8 cellular contexts compared by ENCODE assay signal in genomic region chr5:157464518-157465171, GRCh38. TPM values are rescaled to one million over a fixed set of nuclear protein-coding genes. Genes with fewer than 3 reads are reported as not detected.
DNase-seq lines count a peak whose midpoint lies in the region; ATAC-seq and TF ChIP-seq lines count a peak whose summit lies in the region.

No MANE protein-coding gene starts in this region.

- TF ChIP-seq RAD21 in SK-N-SH (IDR thresholded peaks at IDR 0.05; ENCODE audit: low read length): no peak

- DNase-seq in activated gamma-delta T cell treated with Interleukin-2 at 50 U/mL for 16 hours (peak; percentile 45), activated gamma-delta T cell (lab: John Stamatoyannopoulos, UW) (no peak), SK-N-SH (no peak), mammary epithelial cell (peak; percentile 96), uterus (peak; percentile 73 to 88), NCI-H2081 treated with DMSO at 0.1 percent for 48 hours (lab: John Stamatoyannopoulos, UW) (no peak)
- DNase-seq in natural killer cell treated with Interleukin-12 subunit alpha and Interleukin-12 subunit beta and Interleukin-15 and Interleukin-18, amount 100 ng/mL, for 72 hours (ENCODE audit: low spot score): peak; percentile 77

- no peaks in the 10 kb centered on the region for H3K36me3 Mint-ChIP-seq in natural killer cell treated with Interleukin-12 subunit alpha and Interleukin-12 subunit beta and Interleukin-15 and Interleukin-18, amount 100 ng/mL, for 72 hours

- peak; percentile 94 for ATAC-seq in HG03039 (IDR thresholded peaks at IDR 0.05; ENCODE audit: unreplicated experiment)
- ATAC-seq in natural killer cell treated with Interleukin-12 subunit alpha and Interleukin-12 subunit beta and Interleukin-15 and Interleukin-18, amount 100 ng/mL, for 72 hours: peak; percentile 89 to 91

- H2AFZ ChIP-seq in SK-N-SH (ENCODE audit: low read depth) (0 out of 2 replicates have a peak overlapping the region, but pooled peaks have one; percentile 26), mammary epithelial cell (ENCODE audit: low read depth, low read length) (peak overlapping the region; percentile 61)

- H3K4me2 ChIP-seq in SK-N-SH (peak overlapping the region; percentile 17; the same call in 1 of the 2 replicates), mammary epithelial cell (ENCODE audit: insufficient read depth, low read depth, low read length) (peak overlapping the region; percentile 70)

- peak overlapping the region; percentile 63 to 86 for H3K27ac Mint-ChIP-seq in natural killer cell treated with Interleukin-12 subunit alpha and Interleukin-12 subunit beta and Interleukin-15 and Interleukin-18, amount 100 ng/mL, for 72 hours

- H3K9me2 ChIP-seq in SK-N-SH: no peaks in the 10 kb centered on the region

- H3K36me3 ChIP-seq in SK-N-SH (replicated peaks in 1 of 2; ENCODE audit: control insufficient read depth in 1 of 2, insufficient read depth in 2 of 2, low read length in 1 of 2) (no peaks in the 10 kb centered on the region), mammary epithelial cell (ENCODE audit: insufficient read depth, low read length) (no peaks in the 10 kb centered on the region), uterus (no peaks in the 10 kb centered on the region)

- H4K20me1 ChIP-seq in SK-N-SH (ENCODE audit: insufficient read depth) (no peaks in the 10 kb centered on the region), mammary epithelial cell (ENCODE audit: insufficient read depth, low read length) (no peaks in the 10 kb centered on the region)

- intact Hi-C loops in mammary epithelial cell (cut with micrococcal nuclease): loop anchor here (2.0 to 5.0 kb wide), 2 partner anchors 74 to 197 kb away; partner anchors contain the start of gene CYFIP2
- intact Hi-C loops in uterus (cut with DNase I; ENCODE audit: low total_unique reads): no loop called here

- H3K27me3 ChIP-seq in SK-N-SH (ENCODE audit: insufficient read depth) (no peaks in the 10 kb centered on the region), mammary epithelial cell (ENCODE audit: insufficient read depth, low read length) (no peaks in the 10 kb centered on the region), uterus (no peaks in the 10 kb centered on the region)

- BruUV-seq in mammary epithelial cell (replicated peaks; lab: Mats Ljungman, UMichigan): no TSS peak

- POLR2A ChIA-PET in SK-N-SH (lab: Yijun Ruan, JAX): no interaction called here

- peaks cover 13% of the 10 kb centered on the region for H3K79me2 ChIP-seq in SK-N-SH (ENCODE audit: insufficient read depth)
- no peaks in the 10 kb centered on the region for H3K79me2 ChIP-seq in mammary epithelial cell (ENCODE audit: insufficient read depth, low read length)

- no peaks in the 10 kb centered on the region for H3K9me3 Mint-ChIP-seq in natural killer cell treated with Interleukin-12 subunit alpha and Interleukin-12 subunit beta and Interleukin-15 and Interleukin-18, amount 100 ng/mL, for 72 hours

- peak overlapping the region; percentile 68 for H3K4me3 Mint-ChIP-seq in natural killer cell treated with Interleukin-12 subunit alpha and Interleukin-12 subunit beta and Interleukin-15 and Interleukin-18, amount 100 ng/mL, for 72 hours

- 0 out of 4 replicates have a peak, but pooled peaks of 1 of the 2 experiments have one; percentile 23 for TF ChIP-seq EP300 in SK-N-SH (IDR thresholded peaks at IDR 0.05; ENCODE audit: borderline replicate concordance in 1 of 2, low read depth in 1 of 2, low read length in 1 of 2)

- H3K9ac ChIP-seq in SK-N-SH (peak overlapping the region; percentile 36; the same call in 1 of the 2 replicates), mammary epithelial cell (ENCODE audit: insufficient read depth, low read length) (peak overlapping the region; percentile 33)

- H3K9me3 ChIP-seq in SK-N-SH: no peaks in the 10 kb centered on the region
- H3K9me3 ChIP-seq in mammary epithelial cell (replicated peaks; ENCODE audit: insufficient read depth, low read length): no peaks in the 10 kb centered on the region
- no peaks in the 10 kb centered on the region for H3K9me3 ChIP-seq in uterus

- dilution Hi-C loops in mammary epithelial cell (cut with HindIII; ENCODE audit: low sequenced_read_pairs): no loop called here

- TF ChIP-seq CTCF in SK-N-SH (IDR thresholded peaks at IDR 0.05) (no peak), mammary epithelial cell (conservative IDR thresholded peaks at IDR 0.05 in 1 of 2, IDR thresholded peaks at IDR 0.05 in 1 of 2; ENCODE audit: extremely low read depth in 1 of 2, insufficient read depth in 1 of 2, low read depth in 1 of 2, low read length in 2 of 2) (no peak), uterus (IDR thresholded peaks at IDR 0.05) (no peak)

- in situ Hi-C loops in mammary epithelial cell (cut with MboI; ENCODE audit: low sequenced_read_pairs in 2 of 2): no loop called here

- H3K4me3 ChIP-seq in SK-N-SH (ENCODE audit: low read depth in 2 of 2, low read length in 1 of 2) (no peak overlapping the region), mammary epithelial cell (replicated peaks in 1 of 3; ENCODE audit: insufficient read depth in 1 of 3, low read depth in 2 of 3, low read length in 3 of 3) (no peak overlapping the region), uterus (no peak overlapping the region)

- H3K4me1 ChIP-seq in SK-N-SH (ENCODE audit: control insufficient read depth in 1 of 2, insufficient read depth in 2 of 2, low read depth in 1 of 2, low read length in 1 of 2): peaks cover 11 to 14% of the 10 kb centered on the region in 2 experiments; a peak in 3 of 4 replicates
- peaks cover 50% of the 10 kb centered on the region for H3K4me1 ChIP-seq in mammary epithelial cell (ENCODE audit: insufficient read depth, low read length)
- H3K4me1 ChIP-seq in uterus: no peaks in the 10 kb centered on the region

- no peak for TF ChIP-seq POLR2A in uterus (IDR thresholded peaks at IDR 0.05)

- peaks cover 21 to 42% of the 10 kb centered on the region in 2 donors for H3K4me1 Mint-ChIP-seq in natural killer cell treated with Interleukin-12 subunit alpha and Interleukin-12 subunit beta and Interleukin-15 and Interleukin-18, amount 100 ng/mL, for 72 hours (ENCODE audit: low read depth in 2 of 2)

- peaks cover 10 to 18% of the 10 kb centered on the region in 2 donors for H3K27me3 Mint-ChIP-seq in natural killer cell treated with Interleukin-12 subunit alpha and Interleukin-12 subunit beta and Interleukin-15 and Interleukin-18, amount 100 ng/mL, for 72 hours

- H3K27ac ChIP-seq in SK-N-SH (ENCODE audit: low read depth in 2 of 2, low read length in 1 of 2) (peak overlapping the region; percentile 60 to 88; a peak in 3 of 4 replicates), mammary epithelial cell (ENCODE audit: insufficient read depth, low read depth, low read length) (peak overlapping the region; percentile 78), uterus (peak overlapping the region; percentile 3 to 63)

- H3F3A ChIP-seq in SK-N-SH (replicated peaks; ENCODE audit: insufficient read depth): peaks cover 20% of the 10 kb centered on the region

- 6% methylated on average over 4 of the region's 4 CpGs for WGBS in SK-N-SH (ENCODE audit: low lambda C conversion rate)
- 2% methylated on average over 4 of the region's 4 CpGs for WGBS in mammary epithelial cell (ENCODE audit: low coverage, missing lambda C conversion rate)

- CTCF ChIA-PET in SK-N-SH (lab: Yijun Ruan, JAX) (interaction anchor here (1.1 kb wide), 2 partner anchors 9 to 136 kb away, joined by 3 to 4 read pairs; no protein-coding TSS in a partner anchor), mammary epithelial cell (lab: Charles Lee; ENCODE audit: low non-redundant PET) (no interaction called here)

TF ChIP-seq in SK-N-SH, 30 proteins besides CTCF, POLR2A, EP300 and RAD21 (continues in another document):
- TF ChIP-seq POLR2AphosphoS5 (IDR thresholded peaks at IDR 0.05; ENCODE audit: low read depth, low read length) (peak; percentile 35; the same call in 1 of the 2 replicates), GATA2 (CRISPR knock-in tag; IDR thresholded peaks at IDR 0.05) (no peak), TEAD4 (IDR thresholded peaks at IDR 0.05; ENCODE audit: borderline replicate concordance, insufficient read depth) (no peak), NRF1 (IDR thresholded peaks at IDR 0.05; ENCODE audit: low read depth, low read length) (no peak), MXI1 (IDR thresholded peaks at IDR 0.05; ENCODE audit: low read depth, low read length) (no peak), FOSL2 (IDR thresholded peaks at IDR 0.05; ENCODE audit: borderline replicate concordance, low read depth) (peak; percentile 93), USF2 (IDR thresholded peaks at IDR 0.05; ENCODE audit: borderline replicate concordance, low read depth, low read length) (no peak), EZH2phosphoT487 (IDR thresholded peaks at IDR 0.05; ENCODE audit: borderline replicate concordance, low read depth) (no peak), CHD2 (IDR thresholded peaks at IDR 0.05; ENCODE audit: low read length, partially characterized antibody) (no peak), GABPA (IDR thresholded peaks at IDR 0.05; ENCODE audit: low read depth) (no peak), RCOR1 (IDR thresholded peaks at IDR 0.05; ENCODE audit: low read length) (no peak), MAX (IDR thresholded peaks at IDR 0.05; ENCODE audit: low read depth) (0 out of 2 replicates have a peak, but pooled peaks have one; percentile 29), ELF1 (IDR thresholded peaks at IDR 0.05) (no peak), YY1 (IDR thresholded peaks at IDR 0.05; ENCODE audit: low read depth) (no peak)

RNA-seq across cellular contexts. Expression of gene NIPAL4, which starts 4.6 kb away (rescaled TPM):
- 2.3 and 2.6 TPM in 2 replicates for polyA plus RNA-seq in SK-N-SH (2012; rRNA removed)
- polyA plus RNA-seq in SK-N-SH (2012; cell fraction: cytosol; rRNA removed): 2.3 and 2.8 TPM in 2 replicates
- polyA plus RNA-seq in SK-N-SH (2012; cell fraction: nucleus; rRNA removed): 2.6 and 4.7 TPM in 2 replicates
- total RNA-seq in mammary epithelial cell: 1 to 10 TPM; 2.4 to 3.0 TPM
- polyA plus RNA-seq in mammary epithelial cell: 6.1 TPM
- 10.2 TPM for polyA minus RNA-seq in mammary epithelial cell
- 1 to 10 TPM in 1 of 2 donors, under 1 TPM in 1; 0.43 to 1.2 TPM for total RNA-seq in natural killer cell treated with Interleukin-12 subunit alpha and Interleukin-12 subunit beta and Interleukin-15 and Interleukin-18, amount 100 ng/mL, for 72 hours
- total RNA-seq in uterus: under 1 TPM in 2 of 4 donors, not detected in 2; 0.14 to 0.43 TPM

Comparison
In these comparisons a context has a peak if more than half of its experiments do, and no peak if none do; other contexts are left out.
1. DNase-seq: peak in activated gamma-delta T cell treated with Interleukin-2 at 50 U/mL for 16 hours (single experiment), mammary epithelial cell (single experiment), natural killer cell treated with Interleukin-12 subunit alpha and Interleukin-12 subunit beta and Interleukin-15 and Interleukin-18, amount 100 ng/mL, for 72 hours (single experiment) and uterus (2 of 2); none in activated gamma-delta T cell (single experiment), SK-N-SH (single experiment) and NCI-H2081 treated with DMSO at 0.1 percent for 48 hours (single experiment).
2. Peak in every context shown above with its lines, with median percentiles within 50 percentile points of each other: H3K27ac ChIP-seq.